27 cellular contexts compared by ENCODE assay signal in genomic region chr7:84912537-84912936, GRCh38.
"Had no signal": no experiment of that assay in that cellular context is flagged by ENCODE, and none has a peak within 500 bp of the region (broad histone marks: within the 10 kb centered on the region; RNA-seq: fewer than 3 reads in every experiment).

No MANE protein-coding gene starts in this region.

- DNase-seq: activated CD4-positive, alpha-beta memory T cell treated with anti-CD3 and anti-CD28 coated beads, Interleukin-2, amount 10 ng/mL, durations not matched to agents 7 days and 5 days; activated CD4-positive, alpha-beta T cell treated with anti-CD3 and anti-CD28 coated beads, Interleukin-2, amount 10 ng/mL, durations not matched to agents 7 days and 5 days; activated CD4-positive, CD25-positive, alpha-beta regulatory T cell; activated gamma-delta T cell; activated naive CD4-positive, alpha-beta T cell treated with anti-CD3 and anti-CD28 coated beads for 36 hours; activated T-cell treated with anti-CD3 and anti-CD28 coated beads for 4 hours; activated T-cell treated with anti-CD3 and anti-CD28 coated beads, Interleukin-2, amount 50 U/mL, for 48 hours; amygdala; NCI-H1048; NCI-H1417; NCI-H1930; NCI-H2171; NCI-H226; NCI-H82; NK-92 treated with Interleukin-12 subunit alpha and Interleukin-12 subunit beta, amount 100 ng/mL, for 24 hours; OCI-M1; SHP77; T-cell; T-helper 2 cell; T1000 had no signal

- H3K27ac Mint-ChIP-seq: activated CD4-positive, alpha-beta memory T cell treated with anti-CD3 and anti-CD28 coated beads, Interleukin-2, amount 10 ng/mL, durations not matched to agents 7 days and 5 days; activated CD4-positive, alpha-beta T cell treated with anti-CD3 and anti-CD28 coated beads, Interleukin-2, amount 10 ng/mL, durations not matched to agents 7 days and 5 days; activated naive CD4-positive, alpha-beta T cell treated with anti-CD3 and anti-CD28 coated beads for 36 hours; activated naive CD8-positive, alpha-beta T cell; activated T-helper 17 cell treated with anti-CD3 and anti-CD28 coated beads, Interleukin-2, amount 50 U/mL, for 72 hours; brain; T-cell had no signal

- ATAC-seq: activated T-helper 17 cell treated with anti-CD3 and anti-CD28 coated beads, Interleukin-2, amount 50 U/mL, for 72 hours; Panc1; T-cell had no signal

- FAIRE-seq: astrocyte, TTC549 had no signal

- H3K4me1 Mint-ChIP-seq: activated CD4-positive, alpha-beta memory T cell treated with anti-CD3 and anti-CD28 coated beads, Interleukin-2, amount 10 ng/mL, durations not matched to agents 7 days and 5 days; activated CD4-positive, alpha-beta T cell treated with anti-CD3 and anti-CD28 coated beads, Interleukin-2, amount 10 ng/mL, durations not matched to agents 7 days and 5 days; activated T-helper 17 cell treated with anti-CD3 and anti-CD28 coated beads, Interleukin-2, amount 50 U/mL, for 72 hours; brain; central memory CD8-positive, alpha-beta T cell; T-cell had no signal

- H3K36me3 Mint-ChIP-seq: activated naive CD8-positive, alpha-beta T cell; brain; T-cell had no signal

- H3K27me3 Mint-ChIP-seq: activated CD4-positive, alpha-beta memory T cell treated with anti-CD3 and anti-CD28 coated beads, Interleukin-2, amount 10 ng/mL, durations not matched to agents 7 days and 5 days; activated CD4-positive, alpha-beta T cell treated with anti-CD3 and anti-CD28 coated beads, Interleukin-2, amount 10 ng/mL, durations not matched to agents 7 days and 5 days; activated T-helper 17 cell treated with anti-CD3 and anti-CD28 coated beads, Interleukin-2, amount 50 U/mL, for 72 hours; central memory CD8-positive, alpha-beta T cell; T-cell had no signal

- H3K9me3 Mint-ChIP-seq: activated CD4-positive, alpha-beta memory T cell treated with anti-CD3 and anti-CD28 coated beads, Interleukin-2, amount 10 ng/mL, durations not matched to agents 7 days and 5 days; activated CD4-positive, alpha-beta T cell treated with anti-CD3 and anti-CD28 coated beads, Interleukin-2, amount 10 ng/mL, durations not matched to agents 7 days and 5 days; activated naive CD4-positive, alpha-beta T cell treated with anti-CD3 and anti-CD28 coated beads for 36 hours; brain had no signal

- H3K4me3 Mint-ChIP-seq: activated CD4-positive, alpha-beta memory T cell treated with anti-CD3 and anti-CD28 coated beads, Interleukin-2, amount 10 ng/mL, durations not matched to agents 7 days and 5 days; activated CD4-positive, alpha-beta T cell treated with anti-CD3 and anti-CD28 coated beads, Interleukin-2, amount 10 ng/mL, durations not matched to agents 7 days and 5 days; activated naive CD4-positive, alpha-beta T cell treated with anti-CD3 and anti-CD28 coated beads for 36 hours; activated naive CD8-positive, alpha-beta T cell; activated T-helper 17 cell treated with anti-CD3 and anti-CD28 coated beads, Interleukin-2, amount 50 U/mL, for 72 hours; brain; central memory CD8-positive, alpha-beta T cell; T-cell had no signal
